Comparison of ENCODE assay signal across 1 cellular context in the genomic region with DNA sequence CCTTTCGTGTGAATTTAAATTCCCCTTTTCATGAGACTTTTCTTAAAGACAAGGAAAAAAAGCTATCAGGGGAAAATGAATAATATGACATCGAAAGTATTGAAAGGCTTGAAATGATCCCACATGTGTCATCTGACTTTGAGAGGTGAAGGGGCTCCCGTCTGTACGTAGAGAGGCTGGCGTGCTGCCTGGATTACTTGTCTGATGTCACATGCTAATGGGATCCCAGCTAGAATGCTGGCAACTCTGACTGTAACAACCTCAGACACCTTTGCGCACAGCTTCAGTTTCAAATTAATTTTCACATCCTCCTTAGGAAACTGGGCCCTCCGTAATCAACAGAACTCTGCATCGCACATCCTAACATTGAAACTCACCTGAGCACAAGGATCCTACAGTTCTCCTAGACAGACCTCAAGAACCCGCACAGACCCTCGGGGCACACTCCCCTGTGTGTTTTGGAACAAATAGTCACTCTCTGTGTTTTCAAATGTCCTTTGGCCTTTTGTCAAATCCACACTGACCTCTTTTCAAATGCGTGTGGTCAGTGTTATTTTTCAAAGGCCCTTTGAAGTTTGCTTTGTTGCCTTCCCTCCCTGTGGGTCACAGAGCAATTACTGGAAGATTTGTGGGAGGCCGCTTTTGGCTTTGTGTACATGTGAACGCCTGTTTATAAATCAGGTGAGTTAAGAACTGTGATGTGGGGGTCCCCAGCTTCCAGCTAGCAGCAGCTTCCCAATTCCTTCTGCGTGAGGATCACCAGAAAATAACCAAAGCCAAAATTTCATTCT.
TF ChIP-seq lines count a peak whose summit lies in the region.

No MANE protein-coding gene starts in this region.

TF ChIP-seq in HepG2, 621 proteins besides CTCF, POLR2A, EP300 and RAD21 (continued from another document and continues in another):
- TF ChIP-seq, protein P1, sequence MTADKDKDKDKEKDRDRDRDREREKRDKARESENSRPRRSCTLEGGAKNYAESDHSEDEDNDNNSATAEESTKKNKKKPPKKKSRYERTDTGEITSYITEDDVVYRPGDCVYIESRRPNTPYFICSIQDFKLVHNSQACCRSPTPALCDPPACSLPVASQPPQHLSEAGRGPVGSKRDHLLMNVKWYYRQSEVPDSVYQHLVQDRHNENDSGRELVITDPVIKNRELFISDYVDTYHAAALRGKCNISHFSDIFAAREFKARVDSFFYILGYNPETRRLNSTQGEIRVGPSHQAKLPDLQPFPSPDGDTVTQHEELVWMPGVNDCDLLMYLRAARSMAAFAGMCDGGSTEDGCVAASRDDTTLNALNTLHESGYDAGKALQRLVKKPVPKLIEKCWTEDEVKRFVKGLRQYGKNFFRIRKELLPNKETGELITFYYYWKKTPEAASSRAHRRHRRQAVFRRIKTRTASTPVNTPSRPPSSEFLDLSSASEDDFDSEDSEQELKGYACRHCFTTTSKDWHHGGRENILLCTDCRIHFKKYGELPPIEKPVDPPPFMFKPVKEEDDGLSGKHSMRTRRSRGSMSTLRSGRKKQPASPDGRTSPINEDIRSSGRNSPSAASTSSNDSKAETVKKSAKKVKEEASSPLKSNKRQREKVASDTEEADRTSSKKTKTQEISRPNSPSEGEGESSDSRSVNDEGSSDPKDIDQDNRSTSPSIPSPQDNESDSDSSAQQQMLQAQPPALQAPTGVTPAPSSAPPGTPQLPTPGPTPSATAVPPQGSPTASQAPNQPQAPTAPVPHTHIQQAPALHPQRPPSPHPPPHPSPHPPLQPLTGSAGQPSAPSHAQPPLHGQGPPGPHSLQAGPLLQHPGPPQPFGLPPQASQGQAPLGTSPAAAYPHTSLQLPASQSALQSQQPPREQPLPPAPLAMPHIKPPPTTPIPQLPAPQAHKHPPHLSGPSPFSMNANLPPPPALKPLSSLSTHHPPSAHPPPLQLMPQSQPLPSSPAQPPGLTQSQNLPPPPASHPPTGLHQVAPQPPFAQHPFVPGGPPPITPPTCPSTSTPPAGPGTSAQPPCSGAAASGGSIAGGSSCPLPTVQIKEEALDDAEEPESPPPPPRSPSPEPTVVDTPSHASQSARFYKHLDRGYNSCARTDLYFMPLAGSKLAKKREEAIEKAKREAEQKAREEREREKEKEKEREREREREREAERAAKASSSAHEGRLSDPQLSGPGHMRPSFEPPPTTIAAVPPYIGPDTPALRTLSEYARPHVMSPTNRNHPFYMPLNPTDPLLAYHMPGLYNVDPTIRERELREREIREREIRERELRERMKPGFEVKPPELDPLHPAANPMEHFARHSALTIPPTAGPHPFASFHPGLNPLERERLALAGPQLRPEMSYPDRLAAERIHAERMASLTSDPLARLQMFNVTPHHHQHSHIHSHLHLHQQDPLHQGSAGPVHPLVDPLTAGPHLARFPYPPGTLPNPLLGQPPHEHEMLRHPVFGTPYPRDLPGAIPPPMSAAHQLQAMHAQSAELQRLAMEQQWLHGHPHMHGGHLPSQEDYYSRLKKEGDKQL (CRISPR knock-in tag; IDR thresholded peaks at IDR 0.05; ENCODE audit: low read depth): peak; percentile 96
- TF ChIP-seq CBFB (CRISPR knock-in tag; IDR thresholded peaks at IDR 0.05) (peak; percentile 95), ZNF530 (CRISPR knock-in tag; IDR thresholded peaks at IDR 0.05; ENCODE audit: low read depth) (no peak), ZNF501 (CRISPR knock-in tag; IDR thresholded peaks at IDR 0.05) (0 out of 2 replicates have a peak, but pooled peaks have one; percentile 86), KDM4B (CRISPR knock-in tag; IDR thresholded peaks at IDR 0.05) (peak; percentile 92), ZNF839 (CRISPR knock-in tag; IDR thresholded peaks at IDR 0.05; ENCODE audit: borderline replicate concordance) (no peak), ZNF607 (CRISPR knock-in tag; IDR thresholded peaks at IDR 0.05; ENCODE audit: borderline replicate concordance) (peak; percentile 72), ZNF546 (CRISPR knock-in tag; conservative IDR thresholded peaks at IDR 0.05) (no peak), RARA (CRISPR knock-in tag; IDR thresholded peaks at IDR 0.05) (peak; percentile 99), ZNF24 (IDR thresholded peaks at IDR 0.05) (no peak), ZNF317 (CRISPR knock-in tag; IDR thresholded peaks at IDR 0.05) (peak; percentile 82; the same call in 1 of the 2 replicates), ZFP41 (CRISPR knock-in tag; IDR thresholded peaks at IDR 0.05; ENCODE audit: borderline replicate concordance) (no peak; the same call in 1 of the 2 replicates), NFKBIZ (CRISPR knock-in tag; IDR thresholded peaks at IDR 0.05) (peak; percentile 98), ZNF558 (CRISPR knock-in tag; IDR thresholded peaks at IDR 0.05; ENCODE audit: borderline replicate concordance) (no peak), BHLHE40 (IDR thresholded peaks at IDR 0.05; ENCODE audit: low read length) (peak; percentile 36; the same call in 1 of the 2 replicates), ERF (CRISPR knock-in tag; IDR thresholded peaks at IDR 0.05) (peak; percentile 98), ZNF383 (CRISPR knock-in tag; IDR thresholded peaks at IDR 0.05; ENCODE audit: borderline replicate concordance) (no peak), RELA (CRISPR knock-in tag; IDR thresholded peaks at IDR 0.05) (peak; percentile 76), SSRP1 (CRISPR knock-in tag; IDR thresholded peaks at IDR 0.05) (no peak), ZC3H13 (CRISPR knock-in tag; IDR thresholded peaks at IDR 0.05) (peak; percentile 33; the same call in 1 of the 2 replicates)
- TF ChIP-seq, protein P2, sequence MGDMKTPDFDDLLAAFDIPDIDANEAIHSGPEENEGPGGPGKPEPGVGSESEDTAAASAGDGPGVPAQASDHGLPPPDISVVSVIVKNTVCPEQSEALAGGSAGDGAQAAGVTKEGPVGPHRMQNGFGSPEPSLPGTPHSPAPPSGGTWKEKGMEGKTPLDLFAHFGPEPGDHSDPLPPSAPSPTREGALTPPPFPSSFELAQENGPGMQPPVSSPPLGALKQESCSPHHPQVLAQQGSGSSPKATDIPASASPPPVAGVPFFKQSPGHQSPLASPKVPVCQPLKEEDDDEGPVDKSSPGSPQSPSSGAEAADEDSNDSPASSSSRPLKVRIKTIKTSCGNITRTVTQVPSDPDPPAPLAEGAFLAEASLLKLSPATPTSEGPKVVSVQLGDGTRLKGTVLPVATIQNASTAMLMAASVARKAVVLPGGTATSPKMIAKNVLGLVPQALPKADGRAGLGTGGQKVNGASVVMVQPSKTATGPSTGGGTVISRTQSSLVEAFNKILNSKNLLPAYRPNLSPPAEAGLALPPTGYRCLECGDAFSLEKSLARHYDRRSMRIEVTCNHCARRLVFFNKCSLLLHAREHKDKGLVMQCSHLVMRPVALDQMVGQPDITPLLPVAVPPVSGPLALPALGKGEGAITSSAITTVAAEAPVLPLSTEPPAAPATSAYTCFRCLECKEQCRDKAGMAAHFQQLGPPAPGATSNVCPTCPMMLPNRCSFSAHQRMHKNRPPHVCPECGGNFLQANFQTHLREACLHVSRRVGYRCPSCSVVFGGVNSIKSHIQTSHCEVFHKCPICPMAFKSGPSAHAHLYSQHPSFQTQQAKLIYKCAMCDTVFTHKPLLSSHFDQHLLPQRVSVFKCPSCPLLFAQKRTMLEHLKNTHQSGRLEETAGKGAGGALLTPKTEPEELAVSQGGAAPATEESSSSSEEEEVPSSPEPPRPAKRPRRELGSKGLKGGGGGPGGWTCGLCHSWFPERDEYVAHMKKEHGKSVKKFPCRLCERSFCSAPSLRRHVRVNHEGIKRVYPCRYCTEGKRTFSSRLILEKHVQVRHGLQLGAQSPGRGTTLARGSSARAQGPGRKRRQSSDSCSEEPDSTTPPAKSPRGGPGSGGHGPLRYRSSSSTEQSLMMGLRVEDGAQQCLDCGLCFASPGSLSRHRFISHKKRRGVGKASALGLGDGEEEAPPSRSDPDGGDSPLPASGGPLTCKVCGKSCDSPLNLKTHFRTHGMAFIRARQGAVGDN (CRISPR knock-in tag; IDR thresholded peaks at IDR 0.05): no peak
- TF ChIP-seq, protein P3, sequence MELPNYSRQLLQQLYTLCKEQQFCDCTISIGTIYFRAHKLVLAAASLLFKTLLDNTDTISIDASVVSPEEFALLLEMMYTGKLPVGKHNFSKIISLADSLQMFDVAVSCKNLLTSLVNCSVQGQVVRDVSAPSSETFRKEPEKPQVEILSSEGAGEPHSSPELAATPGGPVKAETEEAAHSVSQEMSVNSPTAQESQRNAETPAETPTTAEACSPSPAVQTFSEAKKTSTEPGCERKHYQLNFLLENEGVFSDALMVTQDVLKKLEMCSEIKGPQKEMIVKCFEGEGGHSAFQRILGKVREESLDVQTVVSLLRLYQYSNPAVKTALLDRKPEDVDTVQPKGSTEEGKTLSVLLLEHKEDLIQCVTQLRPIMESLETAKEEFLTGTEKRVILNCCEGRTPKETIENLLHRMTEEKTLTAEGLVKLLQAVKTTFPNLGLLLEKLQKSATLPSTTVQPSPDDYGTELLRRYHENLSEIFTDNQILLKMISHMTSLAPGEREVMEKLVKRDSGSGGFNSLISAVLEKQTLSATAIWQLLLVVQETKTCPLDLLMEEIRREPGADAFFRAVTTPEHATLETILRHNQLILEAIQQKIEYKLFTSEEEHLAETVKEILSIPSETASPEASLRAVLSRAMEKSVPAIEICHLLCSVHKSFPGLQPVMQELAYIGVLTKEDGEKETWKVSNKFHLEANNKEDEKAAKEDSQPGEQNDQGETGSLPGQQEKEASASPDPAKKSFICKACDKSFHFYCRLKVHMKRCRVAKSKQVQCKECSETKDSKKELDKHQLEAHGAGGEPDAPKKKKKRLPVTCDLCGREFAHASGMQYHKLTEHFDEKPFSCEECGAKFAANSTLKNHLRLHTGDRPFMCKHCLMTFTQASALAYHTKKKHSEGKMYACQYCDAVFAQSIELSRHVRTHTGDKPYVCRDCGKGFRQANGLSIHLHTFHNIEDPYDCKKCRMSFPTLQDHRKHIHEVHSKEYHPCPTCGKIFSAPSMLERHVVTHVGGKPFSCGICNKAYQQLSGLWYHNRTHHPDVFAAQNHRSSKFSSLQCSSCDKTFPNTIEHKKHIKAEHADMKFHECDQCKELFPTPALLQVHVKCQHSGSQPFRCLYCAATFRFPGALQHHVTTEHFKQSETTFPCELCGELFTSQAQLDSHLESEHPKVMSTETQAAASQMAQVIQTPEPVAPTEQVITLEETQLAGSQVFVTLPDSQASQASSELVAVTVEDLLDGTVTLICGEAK (IDR thresholded peaks at IDR 0.05): no peak
- TF ChIP-seq, protein P3 (CRISPR knock-in tag; IDR thresholded peaks at IDR 0.05): peak; percentile 72; the same call in 1 of the 2 replicates
- TF ChIP-seq, protein P4, sequence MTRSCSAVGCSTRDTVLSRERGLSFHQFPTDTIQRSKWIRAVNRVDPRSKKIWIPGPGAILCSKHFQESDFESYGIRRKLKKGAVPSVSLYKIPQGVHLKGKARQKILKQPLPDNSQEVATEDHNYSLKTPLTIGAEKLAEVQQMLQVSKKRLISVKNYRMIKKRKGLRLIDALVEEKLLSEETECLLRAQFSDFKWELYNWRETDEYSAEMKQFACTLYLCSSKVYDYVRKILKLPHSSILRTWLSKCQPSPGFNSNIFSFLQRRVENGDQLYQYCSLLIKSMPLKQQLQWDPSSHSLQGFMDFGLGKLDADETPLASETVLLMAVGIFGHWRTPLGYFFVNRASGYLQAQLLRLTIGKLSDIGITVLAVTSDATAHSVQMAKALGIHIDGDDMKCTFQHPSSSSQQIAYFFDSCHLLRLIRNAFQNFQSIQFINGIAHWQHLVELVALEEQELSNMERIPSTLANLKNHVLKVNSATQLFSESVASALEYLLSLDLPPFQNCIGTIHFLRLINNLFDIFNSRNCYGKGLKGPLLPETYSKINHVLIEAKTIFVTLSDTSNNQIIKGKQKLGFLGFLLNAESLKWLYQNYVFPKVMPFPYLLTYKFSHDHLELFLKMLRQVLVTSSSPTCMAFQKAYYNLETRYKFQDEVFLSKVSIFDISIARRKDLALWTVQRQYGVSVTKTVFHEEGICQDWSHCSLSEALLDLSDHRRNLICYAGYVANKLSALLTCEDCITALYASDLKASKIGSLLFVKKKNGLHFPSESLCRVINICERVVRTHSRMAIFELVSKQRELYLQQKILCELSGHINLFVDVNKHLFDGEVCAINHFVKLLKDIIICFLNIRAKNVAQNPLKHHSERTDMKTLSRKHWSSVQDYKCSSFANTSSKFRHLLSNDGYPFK (CRISPR knock-in tag; IDR thresholded peaks at IDR 0.05; ENCODE audit: borderline replicate concordance): no peak
- TF ChIP-seq, protein P5, sequence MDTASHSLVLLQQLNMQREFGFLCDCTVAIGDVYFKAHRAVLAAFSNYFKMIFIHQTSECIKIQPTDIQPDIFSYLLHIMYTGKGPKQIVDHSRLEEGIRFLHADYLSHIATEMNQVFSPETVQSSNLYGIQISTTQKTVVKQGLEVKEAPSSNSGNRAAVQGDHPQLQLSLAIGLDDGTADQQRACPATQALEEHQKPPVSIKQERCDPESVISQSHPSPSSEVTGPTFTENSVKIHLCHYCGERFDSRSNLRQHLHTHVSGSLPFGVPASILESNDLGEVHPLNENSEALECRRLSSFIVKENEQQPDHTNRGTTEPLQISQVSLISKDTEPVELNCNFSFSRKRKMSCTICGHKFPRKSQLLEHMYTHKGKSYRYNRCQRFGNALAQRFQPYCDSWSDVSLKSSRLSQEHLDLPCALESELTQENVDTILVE (CRISPR knock-in tag; IDR thresholded peaks at IDR 0.05): peak; percentile 90
